In the genomic region with DNA sequence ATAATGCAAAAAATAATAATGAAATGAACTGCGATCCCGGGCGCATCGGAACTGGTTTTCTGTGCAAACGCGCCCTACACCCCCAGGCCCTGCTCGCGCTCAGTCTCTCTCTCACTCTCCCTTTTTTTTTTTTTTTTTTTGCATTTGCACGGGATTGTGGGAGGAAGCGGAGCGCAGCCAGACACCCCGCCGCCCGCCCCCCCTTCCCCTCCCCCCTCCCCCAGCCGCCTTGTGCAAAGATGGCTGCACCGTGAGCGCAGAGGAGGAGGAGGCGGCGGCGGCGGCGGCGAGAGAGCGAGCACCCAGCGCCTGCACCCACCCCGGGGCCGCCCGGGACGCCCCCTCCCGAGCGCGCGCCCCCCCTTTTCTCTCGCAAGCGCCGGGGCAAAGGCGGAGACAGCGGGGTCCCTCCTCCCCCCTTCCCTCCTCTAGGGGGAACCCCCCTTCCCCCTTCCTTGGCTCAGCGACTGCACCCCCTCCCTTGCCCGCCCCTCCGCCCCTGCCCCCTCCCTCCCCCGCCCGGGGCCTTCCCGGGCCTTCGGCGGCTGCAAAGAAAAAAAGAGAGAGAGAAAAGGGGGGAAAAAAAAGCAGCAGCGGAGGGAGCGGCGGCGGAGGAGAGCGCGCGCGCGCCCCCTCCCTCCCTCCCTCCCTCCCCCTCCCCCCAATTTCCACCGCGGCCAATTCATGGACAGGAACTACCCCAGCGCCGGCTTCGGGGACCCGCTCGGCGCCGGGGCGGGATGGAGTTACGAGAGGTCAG, we compare ENCODE assay signal across 8 cellular contexts. TPM values are rescaled to one million over a fixed set of nuclear protein-coding genes. Genes with fewer than 3 reads are reported as not detected.
DNase-seq lines count a peak whose midpoint lies in the region; ATAC-seq and TF ChIP-seq lines count a peak whose summit lies in the region.

A gene with protein sequence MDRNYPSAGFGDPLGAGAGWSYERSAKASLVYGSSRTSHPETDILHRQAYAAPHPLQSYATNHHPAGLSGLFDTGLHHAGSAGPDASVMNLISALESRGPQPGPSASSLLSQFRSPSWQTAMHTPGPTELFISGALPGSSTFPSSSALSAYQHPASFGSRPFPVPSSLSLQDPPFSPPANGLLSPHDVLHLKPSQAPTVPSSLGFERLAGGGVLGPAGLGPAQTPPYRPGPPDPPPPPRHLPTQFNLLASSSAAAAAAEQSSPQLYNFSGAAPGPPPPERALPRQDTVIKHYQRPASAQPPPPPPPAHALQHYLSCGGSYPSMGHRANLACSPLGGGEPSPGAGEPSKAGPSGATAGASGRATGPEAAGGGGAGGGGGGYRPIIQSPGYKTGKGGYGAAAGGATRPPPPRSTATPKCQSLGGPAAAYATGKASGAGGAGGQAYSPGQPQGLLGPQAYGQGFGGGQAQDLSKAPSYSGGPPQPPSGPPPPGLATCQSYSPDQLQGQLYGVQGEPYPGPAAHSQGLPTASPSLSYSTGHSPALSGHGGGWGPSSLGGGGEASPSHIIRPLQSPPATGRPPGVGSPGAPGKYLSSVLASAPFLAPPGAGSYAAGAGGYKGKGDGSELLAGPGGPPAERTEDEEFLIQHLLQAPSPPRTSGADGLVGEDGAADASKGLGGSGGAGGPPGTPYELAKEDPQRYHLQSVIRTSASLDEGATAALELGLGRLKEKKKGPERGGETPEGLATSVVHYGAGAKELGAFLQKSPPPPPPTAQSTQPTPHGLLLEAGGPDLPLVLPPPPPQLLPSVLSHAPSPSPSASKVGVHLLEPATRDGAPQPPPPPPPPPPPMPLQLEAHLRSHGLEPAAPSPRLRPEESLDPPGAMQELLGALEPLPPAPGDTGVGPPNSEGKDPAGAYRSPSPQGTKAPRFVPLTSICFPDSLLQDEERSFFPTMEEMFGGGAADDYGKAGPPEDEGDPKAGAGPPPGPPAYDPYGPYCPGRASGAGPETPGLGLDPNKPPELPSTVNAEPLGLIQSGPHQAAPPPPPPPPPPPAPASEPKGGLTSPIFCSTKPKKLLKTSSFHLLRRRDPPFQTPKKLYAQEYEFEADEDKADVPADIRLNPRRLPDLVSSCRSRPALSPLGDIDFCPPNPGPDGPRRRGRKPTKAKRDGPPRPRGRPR (N-terminal part only) (plus strand): TSS at position 212 of the 760 bp plus-strand sequence. CDS start 473 bp downstream, at position 685.

- no peaks in the 10 kb centered on the region for H3K27me3 Mint-ChIP-seq in H9 (ENCODE audit: low read depth)
- H3K27me3 Mint-ChIP-seq in activated CD4-positive, alpha-beta T cell treated with anti-CD3 and anti-CD28 coated beads for 36 hours, result no peaks in the 10 kb centered on the region

- H4K20me1 ChIP-seq in H9 (ENCODE audit: control insufficient read depth, insufficient read depth, insufficient read length), result no peaks in the 10 kb centered on the region

- H3K56ac ChIP-seq in H9 (ENCODE audit: insufficient read length, low read depth, low read length), result no peak within 1 kb of the TSS

- peaks cover 3% of the 10 kb centered on the region for H3K36me3 ChIP-seq in kidney epithelial cell (ENCODE audit: control insufficient read depth, insufficient read depth, low read length)

- no peak within 1 kb of the TSS for H3K23ac ChIP-seq in H9 (ENCODE audit: insufficient read length, low read depth, low read length)

- intact Hi-C loops in activated CD4-positive, alpha-beta T cell treated with anti-CD3 and anti-CD28 coated beads for 36 hours (cut with DNase I, micrococcal nuclease), result loop anchor here (1.0 to 5.0 kb wide), 15 partner anchors 11 to 599 kb away; partner anchors contain the start of genes NOSIP (in 2 of the 2), ALDH16A1 (in 1 of the 2), ATF5 (in 1 of the 2) and BCL2L12 (in 1 of the 2)

- no peak within 1 kb of the TSS for H2AK5ac ChIP-seq in H9 (ENCODE audit: insufficient read length, low read length)

- no peak within 1 kb of the TSS for H4K8ac ChIP-seq in H9 (replicated peaks; ENCODE audit: insufficient read length, low read depth, low read length)

- peak within 1 kb of the TSS; percentile 100 for H3K4me2 ChIP-seq in H9 (ENCODE audit: insufficient read depth, insufficient read length, low read length)

- H3K9me3 Mint-ChIP-seq in H9, result no peaks in the 10 kb centered on the region; a peak in 2 of 5 replicates
- no peaks in the 10 kb centered on the region for H3K9me3 Mint-ChIP-seq in activated CD4-positive, alpha-beta T cell treated with anti-CD3 and anti-CD28 coated beads for 36 hours (ENCODE audit: low read depth)

- no peak within 1 kb of the TSS for H2BK20ac ChIP-seq in H9 (ENCODE audit: low read depth, low read length, poor library complexity, severe bottlenecking)

- H3K4me1 Mint-ChIP-seq in H9, result peaks cover 10 to 25% of the 10 kb centered on the region in 2 experiments
- peaks cover 28% of the 10 kb centered on the region for H3K4me1 Mint-ChIP-seq in activated CD4-positive, alpha-beta T cell treated with anti-CD3 and anti-CD28 coated beads for 36 hours

- no CpG with 5 or more reads among the region's 66 CpGs for WGBS in H9 (ENCODE audit: extremely low coverage, insufficient read length, low lambda C conversion rate)

- no peak within 1 kb of the TSS for H2AFZ ChIP-seq in H9 (ENCODE audit: low read length)

- H2BK120ac ChIP-seq in H9 (ENCODE audit: low read depth, low read length, poor library complexity, severe bottlenecking), result no peak within 1 kb of the TSS

- H2BK15ac ChIP-seq in H9 (ENCODE audit: low read depth, low read length), result 0 out of 2 replicates have a peak within 1 kb of the TSS, but pooled peaks have one; percentile 84

- no peak within 1 kb of the TSS for H4K5ac ChIP-seq in H9 (ENCODE audit: insufficient read length, low read depth, low read length)

- H3K4me3 ChIP-seq in choroid plexus epithelial cell (ENCODE audit: low read depth, low read length), result peak within 1 kb of the TSS; percentile 83
- peak within 1 kb of the TSS; percentile 52 for H3K4me3 ChIP-seq in kidney epithelial cell (ENCODE audit: low read depth, low read length)

- H3K4ac ChIP-seq in H9 (ENCODE audit: low read depth, low read length), result no peak within 1 kb of the TSS

- no peak within 1 kb of the TSS for H3T11ph ChIP-seq in H9 (ENCODE audit: low read length)

- peak within 1 kb of the TSS; percentile 90 for H3K9ac ChIP-seq in H9 (ENCODE audit: extremely low read depth, insufficient read length, low read length)

- H2BK5ac ChIP-seq in H9 (ENCODE audit: insufficient read length, low read length), result peak within 1 kb of the TSS; percentile 88

- ATAC-seq in activated CD4-positive, alpha-beta T cell treated with anti-CD3 and anti-CD28 coated beads for 36 hours, result peak; percentile 10
- ATAC-seq in HG03175 (IDR thresholded peaks at IDR 0.05; ENCODE audit: unreplicated experiment), result no peak

- H3K9me3 ChIP-seq in H9 (ENCODE audit: control insufficient read depth, low read depth, low read length), result no peaks in the 10 kb centered on the region

- peaks cover 11% of the 10 kb centered on the region for H3K79me1 ChIP-seq in H9 (ENCODE audit: insufficient read depth, low read depth, low read length, poor library complexity, severe bottlenecking)

- peaks cover 5% of the 10 kb centered on the region; the same call in 1 of the 2 replicates for H3K79me2 ChIP-seq in H9 (ENCODE audit: insufficient read depth, low read length)

- POLR2A ChIA-PET in activated CD4-positive, alpha-beta T cell treated with anti-CD3 and anti-CD28 coated beads for 36 hours (lab: Charles Lee), result interaction anchor here (1.4 kb wide), 1 partner anchor 49 kb away, joined by 4 read pairs; the partner anchor contains the start of gene RRAS

- H3K23me2 ChIP-seq in H9 (ENCODE audit: insufficient read length, low read depth, low read length, poor library complexity, severe bottlenecking), result peaks cover 14% of the 10 kb centered on the region

- H3K18ac ChIP-seq in H9 (ENCODE audit: insufficient read length, low read depth, low read length), result peak within 1 kb of the TSS; percentile 56

- H3K36me3 Mint-ChIP-seq in H9 (ENCODE audit: insufficient read depth in 1 of 3, low read depth in 3 of 3), result peaks cover 13 to 20% (median 14%) of the 10 kb centered on the region in 3 experiments; a peak in 6 of 7 replicates
- peaks cover 18% of the 10 kb centered on the region for H3K36me3 Mint-ChIP-seq in activated CD4-positive, alpha-beta T cell treated with anti-CD3 and anti-CD28 coated beads for 36 hours (ENCODE audit: low read depth)

- peak within 1 kb of the TSS; percentile 88 for H3K14ac ChIP-seq in H9 (ENCODE audit: insufficient read depth, low read length)

- H2BK12ac ChIP-seq in H9 (ENCODE audit: insufficient read length, low read depth, low read length), result no peak within 1 kb of the TSS

- H3K27me3 ChIP-seq in H9 (ENCODE audit: insufficient read depth, low read length) (no peaks in the 10 kb centered on the region), kidney epithelial cell (ENCODE audit: control insufficient read depth, insufficient read depth, low read length) (no peaks in the 10 kb centered on the region)

- TF ChIP-seq CTCF in H9 (conservative IDR thresholded peaks at IDR 0.05), result 0 out of 3 replicates have a peak, but pooled peaks have one; percentile 12
- TF ChIP-seq CTCF in choroid plexus epithelial cell (conservative IDR thresholded peaks at IDR 0.05; ENCODE audit: low read depth, low read length), result no peak
- no peak for TF ChIP-seq CTCF in kidney epithelial cell (IDR thresholded peaks at IDR 0.05; ENCODE audit: insufficient read depth, low read length, poor library complexity, severe bottlenecking)

- no peaks in the 10 kb centered on the region; the same call in 1 of the 2 replicates for H3K4me1 ChIP-seq in H9 (ENCODE audit: insufficient read depth, low read length)

- H3K27ac ChIP-seq in H9 (ENCODE audit: insufficient read length, low read depth, low read length), result peak within 1 kb of the TSS; percentile 90

- peak; percentile 90 for DNase-seq in AG20443 (ENCODE audit: low spot score)
- peak; percentile 81 for DNase-seq in H9
- DNase-seq in NCI-H510A (lab: John Stamatoyannopoulos, UW), result peak; percentile 72
- DNase-seq in activated CD4-positive, alpha-beta T cell treated with anti-CD3 and anti-CD28 coated beads for 36 hours, result peak; percentile 87
- peak; percentile 77 for DNase-seq in choroid plexus epithelial cell (ENCODE audit: low read depth)
- DNase-seq in kidney epithelial cell (ENCODE audit: low read depth), result no peak
- peak; percentile 80 for DNase-seq in stimulated activated CD4-positive, alpha-beta T cell treated with anti-CD3 and anti-CD28 coated beads, Interleukin-15, amount 100 ng/mL, for 24 hours

- no peak within 1 kb of the TSS for H4K91ac ChIP-seq in H9 (ENCODE audit: insufficient read length, low read depth, low read length)

- peak within 1 kb of the TSS; percentile 96 to 98 (median 96) for H3K27ac Mint-ChIP-seq in H9
- peak within 1 kb of the TSS; percentile 84 for H3K27ac Mint-ChIP-seq in activated CD4-positive, alpha-beta T cell treated with anti-CD3 and anti-CD28 coated beads for 36 hours

- peak within 1 kb of the TSS; percentile 79 to 94 for H3K4me3 Mint-ChIP-seq in H9
- H3K4me3 Mint-ChIP-seq in activated CD4-positive, alpha-beta T cell treated with anti-CD3 and anti-CD28 coated beads for 36 hours, result peak within 1 kb of the TSS; percentile 79

- CTCF ChIA-PET in activated CD4-positive, alpha-beta T cell treated with anti-CD3 and anti-CD28 coated beads for 36 hours (lab: Charles Lee), result interaction anchor here (1.1 kb wide), 2 partner anchors 49 to 85 kb away, joined by 3 to 5 read pairs; partner anchors contain the start of gene RRAS

RNA-seq across cellular contexts. Expression of the gene that starts here (rescaled TPM):
- total RNA-seq in H9 (2021) (64.2 and 65.9 TPM in 2 replicates), kidney epithelial cell (8.9 and 11.5 TPM in 2 replicates)
- 10 to 100 TPM; 21.0 to 22.7 TPM for total RNA-seq in activated CD4-positive, alpha-beta T cell treated with anti-CD3 and anti-CD28 coated beads for 36 hours
